21 cellular contexts compared by ENCODE assay signal in genomic region chr11:94666792-94667721, GRCh38.
"Had no signal": no experiment of that assay in that cellular context is flagged by ENCODE, and none has a peak within 500 bp of the region (broad histone marks: within the 10 kb centered on the region; RNA-seq: fewer than 3 reads in every experiment).

No MANE protein-coding gene starts in this region.

- H3K4me3 ChIP-seq: MG63 had no signal

- H3K27ac ChIP-seq: HL-60, RWPE1 had no signal

- H3K9ac ChIP-seq: SK-N-SH had no signal

- H3K27me3 ChIP-seq: MG63 had no signal

- H3K4me2 ChIP-seq: SK-N-SH had no signal

- FAIRE-seq: HTR-8/SVneo had no signal

- H3K36me3 ChIP-seq: MG63 had no signal

- H3K9me3 ChIP-seq: MG63, SK-N-SH had no signal

- DNase-seq: Karpas-422, KG1, MG63, NCI-H1092, NCI-H1105 treated with DMSO at 0.1 percent for 48 hours, NCI-H1417 treated with DMSO at 0.1 percent for 48 hours, NCI-H146, NCI-H1694 treated with DMSO at 0.1 percent for 48 hours, NCI-H1930, NCI-H2081, NCI-H2107, NCI-H226, NCI-H446, NCI-H510A, NCI-H69, NCI-H774, SHP77, SK-N-SH had no signal
